In the genomic region with DNA sequence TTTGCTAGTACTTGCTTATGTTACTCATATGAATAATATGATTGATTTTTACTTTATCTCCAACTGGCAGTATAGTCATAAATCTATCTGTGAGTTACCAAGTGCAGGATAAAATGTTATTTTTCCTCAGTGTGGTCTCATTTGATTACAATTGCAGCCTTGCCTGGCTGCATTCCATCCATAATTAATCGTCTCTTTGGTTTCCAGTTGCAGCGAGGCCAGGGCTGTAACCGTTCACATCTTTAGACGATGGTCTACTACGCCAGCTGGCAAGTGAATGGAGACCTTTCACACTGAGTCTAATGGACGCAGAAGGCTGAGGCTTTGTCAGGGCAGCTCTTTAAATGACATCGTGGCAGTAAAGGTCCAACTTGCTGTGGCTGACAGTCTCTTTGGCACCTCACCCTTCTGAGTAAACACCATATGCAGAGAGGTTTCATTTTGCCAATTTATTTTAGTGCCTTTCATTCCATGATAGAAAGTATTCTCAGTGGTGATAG, we compare ENCODE assay signal across 1 cellular context.
TF ChIP-seq lines count a peak whose summit lies in the region.

No MANE protein-coding gene starts in this region.

TF ChIP-seq in K562, 482 proteins besides CTCF, POLR2A, EP300 and RAD21 (continued from another document):
- TF ChIP-seq RBM25 (IDR thresholded peaks at IDR 0.05; ENCODE audit: low read depth, low read length, severe bottlenecking) (no peak), JUNB (CRISPR knock-in tag; conservative IDR thresholded peaks at IDR 0.05) (no peak), MEIS2 (IDR thresholded peaks at IDR 0.05; ENCODE audit: partially characterized antibody) (peak; percentile 96), BRD9 (IDR thresholded peaks at IDR 0.05; ENCODE audit: low read depth, partially characterized antibody) (no peak), FOXA3 (CRISPR knock-in tag; conservative IDR thresholded peaks at IDR 0.05 in 1 of 2, IDR thresholded peaks at IDR 0.05 in 1 of 2) (peak in 1 of 2 experiments; percentile 9; a peak in 1 of 4 replicates), MXI1 (IDR thresholded peaks at IDR 0.05; ENCODE audit: low read depth, low read length) (no peak)
- TF ChIP-seq, protein P1, sequence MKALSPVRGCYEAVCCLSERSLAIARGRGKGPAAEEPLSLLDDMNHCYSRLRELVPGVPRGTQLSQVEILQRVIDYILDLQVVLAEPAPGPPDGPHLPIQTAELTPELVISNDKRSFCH (CRISPR knock-in tag; IDR thresholded peaks at IDR 0.05) = no peak
- TF ChIP-seq, protein P1 (tag; IDR thresholded peaks at IDR 0.05) = 0 out of 2 replicates have a peak, but pooled peaks have one; percentile 16
